Comparison of ENCODE assay signal across 26 cellular contexts in the genomic region with DNA sequence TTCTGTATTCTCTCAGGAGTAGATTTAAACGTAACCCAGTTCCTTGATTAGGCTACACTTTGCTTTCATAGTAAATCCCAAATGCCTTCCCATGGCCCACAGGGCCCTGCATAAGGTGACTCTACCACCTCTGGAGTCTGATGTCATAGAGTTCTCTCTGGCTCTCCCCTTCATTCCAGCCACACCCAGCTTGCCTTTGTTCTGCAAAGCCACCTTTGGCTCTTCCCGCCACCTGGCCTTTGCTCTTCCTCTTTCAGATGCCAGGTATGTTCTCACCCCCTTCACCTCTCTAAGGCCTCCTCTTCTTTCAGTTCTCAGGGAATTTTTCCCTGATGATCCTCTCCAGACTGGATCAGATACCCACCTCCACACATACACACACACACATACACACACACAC.
"Had no signal": no experiment of that assay in that cellular context is flagged by ENCODE, and none has a peak within 500 bp of the region (broad histone marks: within the 10 kb centered on the region; RNA-seq: fewer than 3 reads in every experiment).

No MANE protein-coding gene starts in this region.

- DNase-seq: activated CD4-positive, alpha-beta T cell treated with anti-CD3 and anti-CD28 coated beads for 36 hours; activated CD4-positive, CD25-positive, alpha-beta regulatory T cell; activated CD8-positive, alpha-beta memory T cell treated with anti-CD3 and anti-CD28 coated beads, Interleukin-2, amount 10 ng/mL, durations not matched to agents 7 days and 5 days; activated CD8-positive, alpha-beta T cell treated with anti-CD3 and anti-CD28 coated beads, Interleukin-2, amount 10 ng/mL, durations not matched to agents 7 days and 5 days; activated naive CD8-positive, alpha-beta T cell treated with anti-CD3 and anti-CD28 coated beads, Interleukin-2, amount 50 U/mL, for 24 hours; activated T-cell treated with anti-CD3 and anti-CD28 coated beads, Interleukin-2, amount 50 U/mL, for 48 hours; amygdala; caudate nucleus; dermis blood vessel endothelial cell; effector CD8-positive, alpha-beta T cell; gastrocnemius medialis; glutamatergic neuron; left ventricle myocardium superior; naive B cell; nephron progenitor cell; ovary; retina; sigmoid colon; stimulated activated CD4-positive, alpha-beta T cell treated with anti-CD3 and anti-CD28 coated beads, Interleukin-15, amount 100 ng/mL, for 24 hours; stimulated activated CD4-positive, alpha-beta T cell treated with anti-CD3 and anti-CD28 coated beads, Interleukin-2, amount 100 ng/mL, for 24 hours; stimulated activated naive CD4-positive, alpha-beta T cell had no signal

- H3K9me3 ChIP-seq: gastrocnemius medialis, neutrophil, ovary had no signal

- ATAC-seq: activated CD4-positive, alpha-beta T cell treated with anti-CD3 and anti-CD28 coated beads for 36 hours; activated CD8-positive, alpha-beta memory T cell treated with anti-CD3 and anti-CD28 coated beads, Interleukin-2, amount 10 ng/mL, durations not matched to agents 7 days and 5 days; activated CD8-positive, alpha-beta T cell treated with anti-CD3 and anti-CD28 coated beads, Interleukin-2, amount 10 ng/mL, durations not matched to agents 7 days and 5 days; activated naive CD8-positive, alpha-beta T cell treated with anti-CD3 and anti-CD28 coated beads, Interleukin-2, amount 50 U/mL, for 24 hours; gastrocnemius medialis; left ventricle myocardium superior had no signal

- H3K27me3 ChIP-seq: gastrocnemius medialis, neutrophil, ovary, sigmoid colon, tibial nerve had no signal

- H3K4me3 ChIP-seq: gastrocnemius medialis, ovary, sigmoid colon, smooth muscle cell, tibial nerve had no signal

- H3K27ac ChIP-seq: gastrocnemius medialis, neutrophil, ovary, sigmoid colon, tibial nerve had no signal

- H3K36me3 ChIP-seq: gastrocnemius medialis, neutrophil, ovary, sigmoid colon, tibial nerve had no signal

- FAIRE-seq: endometrium, islet of Langerhans had no signal

- H3K4me1 ChIP-seq: gastrocnemius medialis, sigmoid colon, tibial nerve had no signal
